ENCODE assay signal across 2 cellular contexts in the genomic region with DNA sequence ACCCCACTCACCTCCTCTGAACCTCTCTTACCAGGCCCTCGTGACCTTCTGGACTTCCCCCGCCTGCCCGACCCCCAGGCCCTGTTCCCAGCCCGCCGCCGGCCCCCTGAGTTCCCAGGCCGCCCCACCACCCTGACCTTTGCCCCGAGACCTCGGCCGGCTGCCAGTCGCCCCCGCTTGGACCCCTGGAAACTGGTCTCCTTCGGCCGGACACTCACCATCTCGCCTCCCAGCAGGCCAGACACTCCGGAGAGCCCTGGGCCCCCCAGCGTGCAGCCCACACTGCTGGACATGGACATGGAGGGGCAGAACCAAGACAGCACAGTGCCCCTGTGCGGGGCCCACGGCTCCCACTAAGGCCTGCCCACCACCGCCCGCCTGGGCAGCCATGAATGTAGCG.
A peak's percentile ranks its signal among the peaks of the same experiment; 100 is the strongest.
TF ChIP-seq lines count a peak whose summit lies in the region.

No MANE protein-coding gene starts in this region.

TF ChIP-seq in HEK293, 187 proteins besides CTCF, POLR2A, EP300 and RAD21:
- TF ChIP-seq ZNF112 (tag by site-specific recombination; IDR thresholded peaks at IDR 0.05) (no peak), KLF8 (tag by site-specific recombination; IDR thresholded peaks at IDR 0.05) (no peak), GLIS2 (tag by site-specific recombination; IDR thresholded peaks at IDR 0.05) (peak; percentile 49), ZNF654 (tag by site-specific recombination; IDR thresholded peaks at IDR 0.05; ENCODE audit: low read depth) (no peak), BCL11B (tag by site-specific recombination; IDR thresholded peaks at IDR 0.05; ENCODE audit: low read depth) (peak; percentile 62; the same call in 1 of the 2 replicates), SCRT2 (tag by site-specific recombination; IDR thresholded peaks at IDR 0.05) (no peak), GFI1B (tag by site-specific recombination; IDR thresholded peaks at IDR 0.05) (no peak), ZNF561 (tag by site-specific recombination; IDR thresholded peaks at IDR 0.05; ENCODE audit: borderline replicate concordance) (no peak), ZNF473 (tag by site-specific recombination; IDR thresholded peaks at IDR 0.05) (no peak), HOXC10 (CRISPR knock-in tag; IDR thresholded peaks at IDR 0.05) (no peak), EGR2 (tag by site-specific recombination; IDR thresholded peaks at IDR 0.05; ENCODE audit: low read depth) (no peak), MEIS1 (CRISPR knock-in tag; IDR thresholded peaks at IDR 0.05; ENCODE audit: borderline replicate concordance) (no peak)
- TF ChIP-seq, protein P1, sequence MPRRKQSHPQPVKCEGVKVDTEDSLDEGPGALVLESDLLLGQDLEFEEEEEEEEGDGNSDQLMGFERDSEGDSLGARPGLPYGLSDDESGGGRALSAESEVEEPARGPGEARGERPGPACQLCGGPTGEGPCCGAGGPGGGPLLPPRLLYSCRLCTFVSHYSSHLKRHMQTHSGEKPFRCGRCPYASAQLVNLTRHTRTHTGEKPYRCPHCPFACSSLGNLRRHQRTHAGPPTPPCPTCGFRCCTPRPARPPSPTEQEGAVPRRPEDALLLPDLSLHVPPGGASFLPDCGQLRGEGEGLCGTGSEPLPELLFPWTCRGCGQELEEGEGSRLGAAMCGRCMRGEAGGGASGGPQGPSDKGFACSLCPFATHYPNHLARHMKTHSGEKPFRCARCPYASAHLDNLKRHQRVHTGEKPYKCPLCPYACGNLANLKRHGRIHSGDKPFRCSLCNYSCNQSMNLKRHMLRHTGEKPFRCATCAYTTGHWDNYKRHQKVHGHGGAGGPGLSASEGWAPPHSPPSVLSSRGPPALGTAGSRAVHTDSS (tag by site-specific recombination; IDR thresholded peaks at IDR 0.05) = no peak
- TF ChIP-seq, protein P2, sequence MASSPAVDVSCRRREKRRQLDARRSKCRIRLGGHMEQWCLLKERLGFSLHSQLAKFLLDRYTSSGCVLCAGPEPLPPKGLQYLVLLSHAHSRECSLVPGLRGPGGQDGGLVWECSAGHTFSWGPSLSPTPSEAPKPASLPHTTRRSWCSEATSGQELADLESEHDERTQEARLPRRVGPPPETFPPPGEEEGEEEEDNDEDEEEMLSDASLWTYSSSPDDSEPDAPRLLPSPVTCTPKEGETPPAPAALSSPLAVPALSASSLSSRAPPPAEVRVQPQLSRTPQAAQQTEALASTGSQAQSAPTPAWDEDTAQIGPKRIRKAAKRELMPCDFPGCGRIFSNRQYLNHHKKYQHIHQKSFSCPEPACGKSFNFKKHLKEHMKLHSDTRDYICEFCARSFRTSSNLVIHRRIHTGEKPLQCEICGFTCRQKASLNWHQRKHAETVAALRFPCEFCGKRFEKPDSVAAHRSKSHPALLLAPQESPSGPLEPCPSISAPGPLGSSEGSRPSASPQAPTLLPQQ (tag by site-specific recombination; IDR thresholded peaks at IDR 0.05) = peak; percentile 42; the same call in 1 of the 2 replicates
- TF ChIP-seq, protein P3, sequence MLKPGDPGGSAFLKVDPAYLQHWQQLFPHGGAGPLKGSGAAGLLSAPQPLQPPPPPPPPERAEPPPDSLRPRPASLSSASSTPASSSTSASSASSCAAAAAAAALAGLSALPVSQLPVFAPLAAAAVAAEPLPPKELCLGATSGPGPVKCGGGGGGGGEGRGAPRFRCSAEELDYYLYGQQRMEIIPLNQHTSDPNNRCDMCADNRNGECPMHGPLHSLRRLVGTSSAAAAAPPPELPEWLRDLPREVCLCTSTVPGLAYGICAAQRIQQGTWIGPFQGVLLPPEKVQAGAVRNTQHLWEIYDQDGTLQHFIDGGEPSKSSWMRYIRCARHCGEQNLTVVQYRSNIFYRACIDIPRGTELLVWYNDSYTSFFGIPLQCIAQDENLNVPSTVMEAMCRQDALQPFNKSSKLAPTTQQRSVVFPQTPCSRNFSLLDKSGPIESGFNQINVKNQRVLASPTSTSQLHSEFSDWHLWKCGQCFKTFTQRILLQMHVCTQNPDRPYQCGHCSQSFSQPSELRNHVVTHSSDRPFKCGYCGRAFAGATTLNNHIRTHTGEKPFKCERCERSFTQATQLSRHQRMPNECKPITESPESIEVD (tag by site-specific recombination; IDR thresholded peaks at IDR 0.05) = no peak
TF ChIP-seq in HEK293: peak in this region for 3.

TF ChIP-seq in HepG2, 621 proteins besides CTCF, POLR2A, EP300 and RAD21:
- TF ChIP-seq ESRRA (CRISPR knock-in tag; IDR thresholded peaks at IDR 0.05; ENCODE audit: low read depth) = no peak
- 0 out of 2 replicates have a peak, but pooled peaks have one; percentile 51 for TF ChIP-seq HNRNPL (IDR thresholded peaks at IDR 0.05; ENCODE audit: low read depth, low read length)
- no peak for TF ChIP-seq ETV5 (CRISPR knock-in tag; IDR thresholded peaks at IDR 0.05; ENCODE audit: borderline replicate concordance)
- no peak for TF ChIP-seq TEAD2 (CRISPR knock-in tag; IDR thresholded peaks at IDR 0.05)
- TF ChIP-seq AGO2 (optimal IDR thresholded peaks at IDR 0.05; ENCODE audit: low read depth, low read length) = peak; percentile 36
- TF ChIP-seq AGO1 (IDR thresholded peaks at IDR 0.05; ENCODE audit: low read depth, low read length, poor library complexity, severe bottlenecking) = peak; percentile 39
- TF ChIP-seq, protein P4, sequence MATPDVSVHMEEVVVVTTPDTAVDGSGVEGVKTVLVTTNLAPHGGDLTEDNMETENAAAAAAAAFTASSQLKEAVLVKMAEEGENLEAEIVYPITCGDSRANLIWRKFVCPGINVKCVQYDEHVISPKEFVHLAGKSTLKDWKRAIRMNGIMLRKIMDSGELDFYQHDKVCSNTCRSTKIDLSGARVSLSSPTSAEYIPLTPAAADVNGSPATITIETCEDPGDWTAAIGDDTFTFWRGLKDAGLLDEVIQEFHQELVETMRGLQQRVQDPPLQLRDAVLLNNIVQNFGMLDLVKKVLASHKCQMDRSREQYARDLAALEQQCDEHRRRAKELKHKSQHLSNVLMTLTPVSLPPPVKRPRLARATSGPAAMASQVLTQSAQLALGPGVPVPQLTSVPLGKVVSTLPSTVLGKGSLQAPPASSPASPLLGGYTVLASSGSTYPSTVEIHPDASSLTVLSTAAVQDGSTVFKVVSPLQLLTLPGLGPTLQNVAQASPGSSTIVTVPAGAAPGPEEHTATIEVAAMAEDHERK (CRISPR knock-in tag; IDR thresholded peaks at IDR 0.05; ENCODE audit: low read depth) = no peak
TF ChIP-seq in HepG2: peak in this region for 3.
